In genomic region chr15:52295421-52295991, GRCh38 we compare ENCODE assay signal across 8 cellular contexts. TPM values are rescaled to one million over a fixed set of nuclear protein-coding genes. Genes with fewer than 3 reads are reported as not detected.
DNase-seq lines count a peak whose midpoint lies in the region; ATAC-seq and TF ChIP-seq lines count a peak whose summit lies in the region.

Gene MYO5C (minus strand): TSS chr15:52295804. CDS start chr15:52295636, 168 bp downstream.

- ATAC-seq in WTC11 = peak; percentile 97
- ATAC-seq in GM21737 (IDR thresholded peaks at IDR 0.05; ENCODE audit: unreplicated experiment) = no peak
- ATAC-seq in HG03565 (IDR thresholded peaks at IDR 0.05; ENCODE audit: unreplicated experiment) = no peak

- no peaks in the 10 kb centered on the region for H4K20me1 ChIP-seq in neural progenitor cell (ENCODE audit: low read depth)

- H3K4me2 ChIP-seq in neural progenitor cell = peak within 1 kb of the TSS; percentile 90

- peak within 1 kb of the TSS; percentile 92 for H2AFZ ChIP-seq in neural progenitor cell (replicated peaks)

- no peak within 1 kb of the TSS for H3K9ac ChIP-seq in neural progenitor cell

- CTCF ChIA-PET in WTC11 (lab: Charles Lee) = interaction anchor here (0.6 to 2.1 kb wide), 9 partner anchors 33 to 440 kb away, joined by 3 to 8 read pairs (median 4); no protein-coding TSS in a partner anchor

- no peaks in the 10 kb centered on the region for H3K9me3 ChIP-seq in neural progenitor cell (ENCODE audit: low read depth)

- H3K36me3 Mint-ChIP-seq in WTC11 = peaks cover 17% of the 10 kb centered on the region
- H3K36me3 Mint-ChIP-seq in neural progenitor cell = peaks cover 4% of the 10 kb centered on the region

- no peak within 1 kb of the TSS for H3K27ac ChIP-seq in neural progenitor cell

- H3K9me3 Mint-ChIP-seq in WTC11 (peaks cover 6% of the 10 kb centered on the region), neural progenitor cell (peaks cover 2% of the 10 kb centered on the region)

- H3K27ac Mint-ChIP-seq in WTC11 = no peak within 1 kb of the TSS
- H3K27ac Mint-ChIP-seq in neural progenitor cell = no peak within 1 kb of the TSS

- no peaks in the 10 kb centered on the region for H3K36me3 ChIP-seq in neural progenitor cell

- H3K4me3 ChIP-seq in neural progenitor cell = peak within 1 kb of the TSS; percentile 74

- H3K79me2 ChIP-seq in neural progenitor cell (ENCODE audit: low read depth) = peaks cover 10% of the 10 kb centered on the region

- POLR2A ChIA-PET in WTC11 (lab: Charles Lee) = interaction anchor here (0.9 to 1.4 kb wide), 3 partner anchors 34 to 155 kb away, joined by 3 to 6 read pairs (median 5); no protein-coding TSS in a partner anchor

- H3K4me3 Mint-ChIP-seq in WTC11 (peak within 1 kb of the TSS; percentile 72), neural progenitor cell (peak within 1 kb of the TSS; percentile 83)

- H3K4me1 Mint-ChIP-seq in WTC11 (peaks cover 20% of the 10 kb centered on the region), neural progenitor cell (peaks cover 11% of the 10 kb centered on the region)

- H3K27me3 ChIP-seq in neural progenitor cell = peaks cover 6% of the 10 kb centered on the region

- peaks cover 4% of the 10 kb centered on the region for H3F3A ChIP-seq in neural progenitor cell (ENCODE audit: low read depth)

- H3K27me3 Mint-ChIP-seq in WTC11 (ENCODE audit: low read depth) = no peaks in the 10 kb centered on the region
- no peaks in the 10 kb centered on the region for H3K27me3 Mint-ChIP-seq in neural progenitor cell (ENCODE audit: insufficient read depth, low read depth)

- TF ChIP-seq CTCF in WTC11 (IDR thresholded peaks at IDR 0.05) (no peak), neural progenitor cell (IDR thresholded peaks at IDR 0.05) (no peak)

- DNase-seq in ELF-1 (ENCODE audit: low read depth, low spot score) (peak; percentile 80), NCI-H1092 treated with DMSO at 0.1 percent for 48 hours (lab: John Stamatoyannopoulos, UW) (peak; percentile 53), WTC11 (ENCODE audit: low spot score) (peak; percentile 93), glomerular endothelial cell (ENCODE audit: extremely low read depth, low read depth, low spot score) (no peak), neural progenitor cell (ENCODE audit: low spot score) (peak; percentile 87), SW 1271 (lab: John Stamatoyannopoulos, UW) (no peak)

- H3K4me1 ChIP-seq in neural progenitor cell = peaks cover 11% of the 10 kb centered on the region

TF ChIP-seq in WTC11, 78 proteins besides CTCF, POLR2A, EP300 and RAD21 (continues in another document):
- TF ChIP-seq SP1 (CRISPR knock-in tag; conservative IDR thresholded peaks at IDR 0.05) = peak; percentile 60; the same call in 1 of the 2 replicates
- TF ChIP-seq NFYB (CRISPR knock-in tag; conservative IDR thresholded peaks at IDR 0.05; ENCODE audit: low read depth) = peak; percentile 74
- TF ChIP-seq HMGA2 (CRISPR knock-in tag; IDR thresholded peaks at IDR 0.05) = no peak
- TF ChIP-seq ESRRA (CRISPR knock-in tag; IDR thresholded peaks at IDR 0.05; ENCODE audit: borderline replicate concordance) = peak; percentile 71; the same call in 1 of the 2 replicates
- no peak for TF ChIP-seq SMAD4 (CRISPR knock-in tag; IDR thresholded peaks at IDR 0.05)
- TF ChIP-seq TP53 (CRISPR knock-in tag; IDR thresholded peaks at IDR 0.05) = peak; percentile 62; the same call in 1 of the 2 replicates
- peak; percentile 57; the same call in 1 of the 2 replicates for TF ChIP-seq ZNF121 (CRISPR knock-in tag; IDR thresholded peaks at IDR 0.05)
- TF ChIP-seq ELF4 (CRISPR knock-in tag; IDR thresholded peaks at IDR 0.05; ENCODE audit: low read depth) = 0 out of 2 replicates have a peak, but pooled peaks have one; percentile 42
- TF ChIP-seq ZNF396 (CRISPR knock-in tag; IDR thresholded peaks at IDR 0.05; ENCODE audit: borderline replicate concordance) = no peak
- peak; percentile 31; the same call in 1 of the 2 replicates for TF ChIP-seq FOXP4 (CRISPR knock-in tag; IDR thresholded peaks at IDR 0.05)
- 0 out of 2 replicates have a peak, but pooled peaks have one; percentile 25 for TF ChIP-seq GABPB1 (CRISPR knock-in tag; IDR thresholded peaks at IDR 0.05)
- 0 out of 2 replicates have a peak, but pooled peaks have one; percentile 47 for TF ChIP-seq ZNF317 (CRISPR knock-in tag; IDR thresholded peaks at IDR 0.05; ENCODE audit: borderline replicate concordance, low read depth)
- peak; percentile 71 for TF ChIP-seq MAX (CRISPR knock-in tag; IDR thresholded peaks at IDR 0.05)
- TF ChIP-seq E2F1 (CRISPR knock-in tag; IDR thresholded peaks at IDR 0.05) = peak; percentile 47; the same call in 1 of the 2 replicates
- TF ChIP-seq ZBTB21 (CRISPR knock-in tag; IDR thresholded peaks at IDR 0.05; ENCODE audit: borderline replicate concordance) = 0 out of 2 replicates have a peak, but pooled peaks have one; percentile 25
- TF ChIP-seq HMGXB4 (CRISPR knock-in tag; IDR thresholded peaks at IDR 0.05) = peak; percentile 89; the same call in 1 of the 2 replicates
- TF ChIP-seq E2F5 (CRISPR knock-in tag; IDR thresholded peaks at IDR 0.05) = peak; percentile 77
- TF ChIP-seq ZSCAN18 (CRISPR knock-in tag; IDR thresholded peaks at IDR 0.05) = no peak
- peak; percentile 60; the same call in 1 of the 2 replicates for TF ChIP-seq CBFB (CRISPR knock-in tag; IDR thresholded peaks at IDR 0.05; ENCODE audit: low read depth)
- peak; percentile 64 for TF ChIP-seq MYBL2 (CRISPR knock-in tag; IDR thresholded peaks at IDR 0.05)

RNA-seq across cellular contexts. Expression of gene MYO5C, which starts in this region (rescaled TPM):
- total RNA-seq in WTC11 (2021) (22.5 to 25.3 TPM (median 22.9 TPM) in 3 replicates), glomerular endothelial cell (26.8 and 33.4 TPM in 2 replicates), neural progenitor cell (ENCODE audit: low replicate concordance) (22.3 and 24.1 TPM in 2 replicates)

Comparison
In these comparisons a context has a peak if more than half of its experiments do, and no peak if none do; other contexts are left out.
1. DNase-seq: peak in ELF-1 (single experiment), NCI-H1092 treated with DMSO at 0.1 percent for 48 hours (single experiment), WTC11 (single experiment) and neural progenitor cell (single experiment); none in glomerular endothelial cell (single experiment) and SW 1271 (0 of 2).